In genomic region chr14:59133202-59133601, GRCh38 we compare ENCODE assay signal across 15 cellular contexts. TPM values are rescaled to one million over a fixed set of nuclear protein-coding genes. Genes with fewer than 3 reads are reported as not detected.
DNase-seq lines count a peak whose midpoint lies in the region; ATAC-seq and TF ChIP-seq lines count a peak whose summit lies in the region.
"Had no signal": no experiment of that assay in that cellular context is flagged by ENCODE, and none has a peak within 500 bp of the region (broad histone marks: within the 10 kb centered on the region; RNA-seq: fewer than 3 reads in every experiment).

No MANE protein-coding gene starts in this region.

- no peak for ATAC-seq in Right ventricle myocardium superior (ENCODE audit: poor library complexity)
- no peak for ATAC-seq in upper lobe of right lung
- no peak for ATAC-seq in esophagus mucosa
- ATAC-seq: gastroesophageal sphincter; stimulated activated effector memory CD8-positive, alpha-beta T cell treated with anti-CD3 and anti-CD28 coated beads, Interleukin-12 subunit alpha, Interleukin-12 subunit beta, amount 100 ng/mL, for 72 hours had no signal

- no peak overlapping the region for H2AFZ ChIP-seq in fibroblast of lung (ENCODE audit: low read length)

- no peak overlapping the region for H3K9ac ChIP-seq in fibroblast of lung (ENCODE audit: insufficient read depth, low read length)

- TF ChIP-seq CTCF in cardiac muscle cell (IDR thresholded peaks at IDR 0.05; ENCODE audit: low read depth, low read length), result peak; percentile 29
- peak; percentile 28 to 47 for TF ChIP-seq CTCF in fibroblast of lung (conservative IDR thresholded peaks at IDR 0.05 in 1 of 2, IDR thresholded peaks at IDR 0.05 in 1 of 2; ENCODE audit: low read depth in 1 of 2, low read length in 2 of 2)
- TF ChIP-seq CTCF in upper lobe of right lung (IDR thresholded peaks at IDR 0.05), result peak; percentile 23
- TF ChIP-seq CTCF in RWPE1 (conservative IDR thresholded peaks at IDR 0.05; ENCODE audit: low read depth), result no peak

- intact Hi-C loops in Right ventricle myocardium superior (cut with DNase I), result loop anchor here (2.0 kb wide), 1 partner anchor 54 kb away; no protein-coding TSS in a partner anchor
- intact Hi-C loops in upper lobe of right lung (cut with DNase I), result loop anchor here (10.0 kb wide), 1 partner anchor 52 kb away; the partner anchor contains the start of gene DAAM1

- in situ Hi-C loops in SK-MEL-5 (cut with HindIII; ENCODE audit: low pct_unique_long_range_greater_than_20kb, low sequenced_read_pairs), result no loop called here

- POLR2A ChIA-PET in RWPE1 (lab: Yijun Ruan, JAX; ENCODE audit: low non-redundant PET), result no interaction called here

- CTCF ChIA-PET in RWPE1 (lab: Yijun Ruan, JAX), result no interaction called here

- H3K27me3 ChIP-seq in cardiac muscle cell, result no peaks in the 10 kb centered on the region
- no peaks in the 10 kb centered on the region for H3K27me3 ChIP-seq in fibroblast of lung (ENCODE audit: control insufficient read depth, insufficient read depth, low read length)
- no peaks in the 10 kb centered on the region for H3K27me3 ChIP-seq in upper lobe of right lung
- H3K27me3 ChIP-seq: gastroesophageal sphincter had no signal

- no peaks in the 10 kb centered on the region for H3K9me3 ChIP-seq in cardiac muscle cell (ENCODE audit: low read depth)
- no peaks in the 10 kb centered on the region for H3K9me3 ChIP-seq in fibroblast of lung (ENCODE audit: control insufficient read depth, insufficient read depth, low read depth, low read length)
- no peaks in the 10 kb centered on the region for H3K9me3 ChIP-seq in upper lobe of right lung
- H3K9me3 ChIP-seq: gastroesophageal sphincter had no signal

- H3K4me3 ChIP-seq in cardiac muscle cell (no peak overlapping the region), fibroblast of lung (replicated peaks in 1 of 4; ENCODE audit: control extremely low read depth in 1 of 4, insufficient read depth in 1 of 4, low read depth in 3 of 4, low read length in 4 of 4) (no peak overlapping the region), upper lobe of right lung (no peak overlapping the region)
- H3K4me3 ChIP-seq: gastroesophageal sphincter had no signal

- H3K4me1 ChIP-seq in cardiac muscle cell (ENCODE audit: low read depth) (peaks cover 8% of the 10 kb centered on the region), fibroblast of lung (ENCODE audit: control insufficient read depth, extremely low read depth, insufficient read depth, low read length) (no peaks in the 10 kb centered on the region), upper lobe of right lung (peaks cover 7% of the 10 kb centered on the region)

- H3K4me2 ChIP-seq in fibroblast of lung (ENCODE audit: extremely low read depth, insufficient read depth, low read length), result no peak overlapping the region

- H3K79me2 ChIP-seq in fibroblast of lung (ENCODE audit: control insufficient read depth, insufficient read depth, low read length), result no peaks in the 10 kb centered on the region

- H3K36me3 ChIP-seq in cardiac muscle cell (no peaks in the 10 kb centered on the region), fibroblast of lung (ENCODE audit: control insufficient read depth, insufficient read depth, low read length) (no peaks in the 10 kb centered on the region), upper lobe of right lung (no peaks in the 10 kb centered on the region)
- H3K36me3 ChIP-seq: gastroesophageal sphincter had no signal

- no peak overlapping the region for H3K27ac ChIP-seq in cardiac muscle cell
- H3K27ac ChIP-seq in fibroblast of lung (ENCODE audit: insufficient read depth, low read length), result no peak overlapping the region
- H3K27ac ChIP-seq in upper lobe of right lung, result no peak overlapping the region
- no peak overlapping the region for H3K27ac ChIP-seq in RWPE1
- H3K27ac ChIP-seq: gastroesophageal sphincter had no signal

- H4K20me1 ChIP-seq in fibroblast of lung (ENCODE audit: control insufficient read depth, extremely low read depth, insufficient read depth, low read length), result no peaks in the 10 kb centered on the region

- DNase-seq in cardiac muscle cell (ENCODE audit: low read depth in 1 of 2, low spot score in 1 of 2) (peak; percentile 29 to 51), Right ventricle myocardium superior (no peak), SK-MEL-5 (ENCODE audit: low read depth, low spot score) (peak; percentile 43), fibroblast of lung (ENCODE audit: low read depth in 2 of 2) (peak; percentile 15 to 36), upper lobe of right lung (no peak), ureter (ENCODE audit: low spot score) (no peak), RWPE1 (ENCODE audit: low spot score) (no peak)
- DNase-seq: activated CD8-positive, alpha-beta memory T cell treated with anti-CD3 and anti-CD28 coated beads for 24 hours; COR-L47; effector CD8-positive, alpha-beta T cell; mesenchymal stem cell; NCI-H187 treated with DMSO at 0.1 percent for 48 hours had no signal

RNA-seq across cellular contexts. Expression of gene DAAM1, which starts 55.3 kb away (rescaled TPM):
- total RNA-seq in cardiac muscle cell, result 30.1 and 34.2 TPM in 2 replicates
- 33.9 and 43.4 TPM in 2 replicates for polyA plus RNA-seq in cardiac muscle cell
- 104 TPM for total RNA-seq in Right ventricle myocardium superior
- total RNA-seq in SK-MEL-5 (2014; rRNA removed; shearing (Covaris generic)), result 23.5 and 26.0 TPM in 2 replicates
- 23.7 and 43.9 TPM in 2 replicates for polyA plus RNA-seq in SK-MEL-5 (2015; cell fraction: cytosol; rRNA removed)
- polyA plus RNA-seq in SK-MEL-5 (2015; cell fraction: nucleus; rRNA removed), result 36.6 and 60.8 TPM in 2 replicates
- total RNA-seq in fibroblast of lung, result 15.5 and 16.9 TPM in 2 replicates
- polyA plus RNA-seq in fibroblast of lung, result 12.8 and 36.3 TPM in 2 replicates
- 9.5 and 28.0 TPM in 2 replicates for polyA plus RNA-seq in fibroblast of lung (2012)
- polyA minus RNA-seq in fibroblast of lung (ENCODE audit: low replicate concordance), result 4.3 and 22.6 TPM in 2 replicates
- 51.2 TPM for total RNA-seq in upper lobe of right lung
- total RNA-seq in ureter, result 109 TPM
- 67.4 TPM for total RNA-seq in esophagus mucosa

Comparison
In these comparisons a context has a peak if more than half of its experiments do, and no peak if none do; other contexts are left out.
1. DNase-seq: peak in cardiac muscle cell (2 of 2), SK-MEL-5 (single experiment) and fibroblast of lung (2 of 2); none in Right ventricle myocardium superior (single experiment), upper lobe of right lung (single experiment), ureter (single experiment) and RWPE1 (single experiment).